Comparison of ENCODE assay signal across 8 cellular contexts in genomic region chr17:42677921-42678781, GRCh38. TPM values are rescaled to one million over a fixed set of nuclear protein-coding genes. Genes with fewer than 3 reads are reported as not detected.
A peak's percentile ranks its signal among the peaks of the same experiment; 100 is the strongest.
DNase-seq lines count a peak whose midpoint lies in the region; ATAC-seq and TF ChIP-seq lines count a peak whose summit lies in the region.

No MANE protein-coding gene starts in this region.

- H3K9ac ChIP-seq in Loucy (ENCODE audit: low read depth, low read length, poor library complexity, severe bottlenecking) = peak overlapping the region; percentile 85

- DNase-seq in AG08395 (ENCODE audit: low spot score) = peak; percentile 89
- DNase-seq in RPMI8226 = peak; percentile 97
- DNase-seq in activated T-helper 9 cell treated with anti-CD3 and anti-CD28 coated beads, Interleukin-2, amount 50 U/mL, for 16 hours (ENCODE audit: low read depth) = peak; percentile 62
- peak; percentile 86 for DNase-seq in fibroblast of mammary gland (ENCODE audit: low read depth)
- DNase-seq in naive B cell = peak; percentile 70
- peak; percentile 69 for DNase-seq in stimulated activated naive CD4-positive, alpha-beta T cell treated with Interleukin-2 at 50 U/mL for 16 hours (lab: John Stamatoyannopoulos, UW)

- H3K4me3 ChIP-seq in Loucy (ENCODE audit: low read length, poor library complexity, severe bottlenecking) (peak overlapping the region; percentile 76), fibroblast of mammary gland (ENCODE audit: control insufficient read depth, low read depth, low read length) (peak overlapping the region; percentile 58)

- peak overlapping the region; percentile 73 for H2AFZ ChIP-seq in Loucy (ENCODE audit: low read length)

- H3K9me2 ChIP-seq in Loucy (replicated peaks; ENCODE audit: low read depth, low read length) = no peaks in the 10 kb centered on the region

- peak; percentile 69 for TF ChIP-seq POLR2A in GM18951 (IDR thresholded peaks at IDR 0.05; ENCODE audit: extremely low read depth, insufficient read depth, insufficient read length)

- no peaks in the 10 kb centered on the region for H3K36me3 Mint-ChIP-seq in naive B cell

- TF ChIP-seq CTCF in Loucy (conservative IDR thresholded peaks at IDR 0.05; ENCODE audit: low read length) (no peak), fibroblast of mammary gland (conservative IDR thresholded peaks at IDR 0.05; ENCODE audit: control insufficient read depth, insufficient read depth, low read depth, low read length) (no peak)

- H3K27ac Mint-ChIP-seq in naive B cell = peak overlapping the region in 4 of 6 donors; percentile 53 to 94 (median 78)

- H3K36me3 ChIP-seq in Loucy (ENCODE audit: insufficient read depth, low read length) = no peaks in the 10 kb centered on the region

- peak overlapping the region; percentile 82 to 96 (median 92) for H3K4me3 Mint-ChIP-seq in naive B cell

- no peaks in the 10 kb centered on the region for H3K9me3 ChIP-seq in Loucy (ENCODE audit: insufficient read depth, low read depth, low read length)

- peaks cover 10% of the 10 kb centered on the region for H4K20me1 ChIP-seq in Loucy (ENCODE audit: insufficient read depth, low read length, poor library complexity, severe bottlenecking)

- H3K4me2 ChIP-seq in Loucy (ENCODE audit: low read depth, low read length, poor library complexity, severe bottlenecking) = peak overlapping the region; percentile 96

- peaks cover 32 to 60% (median 49%) of the 10 kb centered on the region in 3 donors for H3K27me3 Mint-ChIP-seq in naive B cell

- H3K4me1 Mint-ChIP-seq in naive B cell = peaks cover 64 to 73% (median 66%) of the 10 kb centered on the region in 3 donors

- H3K27me3 ChIP-seq in Loucy (ENCODE audit: insufficient read depth, low read length, poor library complexity, severe bottlenecking) = no peaks in the 10 kb centered on the region

- H3K9me3 Mint-ChIP-seq in naive B cell = peaks cover 0 to 2% (median 0%) of the 10 kb centered on the region in 7 donors

- in situ Hi-C loops in GM18951 (cut with MboI; ENCODE audit: low sequenced_read_pairs, unreplicated experiment) = no loop called here

- peak; percentile 15 for ATAC-seq in naive B cell (ENCODE audit: low read depth in 2 of 2)

- peaks cover 5% of the 10 kb centered on the region; the same call in 1 of the 2 replicates for H3F3A ChIP-seq in Loucy (ENCODE audit: low read depth)

- peaks cover 47% of the 10 kb centered on the region for H3K4me1 ChIP-seq in Loucy (ENCODE audit: insufficient read depth, low read length, poor library complexity, severe bottlenecking)

- peaks cover 5% of the 10 kb centered on the region; the same call in 1 of the 2 replicates for H3K79me2 ChIP-seq in Loucy (ENCODE audit: insufficient read depth, low read length)

RNA-seq across cellular contexts. Expression of gene PLEKHH3, which starts 1.4 kb away (rescaled TPM):
- not detected for polyA plus RNA-seq in naive B cell (ENCODE audit: low read depth in 6 of 6)

RNA-seq across cellular contexts. Expression of gene CCR10, which starts 3.5 kb away (rescaled TPM):
- 1 to 10 TPM in 1 of 6 donors, under 1 TPM in 2, not detected in 3; 0.27 to 1.8 (median 0.93) TPM for polyA plus RNA-seq in naive B cell (ENCODE audit: low read depth in 6 of 6)

RNA-seq across cellular contexts. Expression of gene CNTNAP1, which starts 4.2 kb away (rescaled TPM):
- under 1 TPM in 5 of 6 donors, not detected in 1; 0.19 to 1.00 (median 0.39) TPM for polyA plus RNA-seq in naive B cell (ENCODE audit: low read depth in 6 of 6)

RNA-seq across cellular contexts. Expression of gene TUBG2, which starts 19.1 kb away (rescaled TPM):
- 1 to 10 TPM in 5 of 6 donors, under 1 TPM in 1; 0.39 to 3.3 (median 1.5) TPM for polyA plus RNA-seq in naive B cell (ENCODE audit: low read depth in 6 of 6)

Comparison
In these comparisons a context has a peak if more than half of its experiments do, and no peak if none do; other contexts are left out.
1. Peak in every context shown above with its lines: DNase-seq, ATAC-seq and H3K4me3 ChIP-seq.